Comparison of ENCODE assay signal across 8 cellular contexts in genomic region chr12:53451661-53452158, GRCh38. TPM values are rescaled to one million over a fixed set of nuclear protein-coding genes. Genes with fewer than 3 reads are reported as not detected.
DNase-seq lines count a peak whose midpoint lies in the region; ATAC-seq and TF ChIP-seq lines count a peak whose summit lies in the region.

PCBP2 (plus strand) TSS chr12:53452102; CDS start chr12:53454801, 2,699 bp downstream.

- H3K4me3 ChIP-seq in IMR-90 (ENCODE audit: insufficient read depth, low read depth, low read length) (peak within 1 kb of the TSS; percentile 98), epithelial cell of esophagus (ENCODE audit: low read length) (peak within 1 kb of the TSS; percentile 85)

- H3K9ac ChIP-seq in IMR-90 (ENCODE audit: low read depth, low read length), result peak within 1 kb of the TSS; percentile 96

- peak within 1 kb of the TSS; percentile 98 for H3K14ac ChIP-seq in IMR-90 (replicated peaks; ENCODE audit: low read depth, low read length)

- DNase-seq in DMS114 treated with DMSO at 0.1 percent for 48 hours (lab: John Stamatoyannopoulos, UW; ENCODE audit: unreplicated experiment) (peak; percentile 99), IMR-90 (peak; percentile 100), OCI-M1 (lab: John Stamatoyannopoulos, UW) (peak; percentile 99), activated T-cell treated with anti-CD3 and anti-CD28 coated beads for 4 hours (peak; percentile 91), epithelial cell of esophagus (ENCODE audit: low read depth) (peak; percentile 100), mucosa of gallbladder (ENCODE audit: low spot score) (peak; percentile 98)
- peak; percentile 97 for DNase-seq in stimulated activated CD8-positive, alpha-beta memory T cell treated with anti-CD3 and anti-CD28 coated beads, Interleukin-4, amount 100 ng/mL, for 48 hours

- peak within 1 kb of the TSS; percentile 92 for H3K56ac ChIP-seq in IMR-90 (ENCODE audit: extremely low read depth, insufficient read depth, low read length)

- no peaks in the 10 kb centered on the region for H3K27me3 ChIP-seq in IMR-90 (ENCODE audit: control insufficient read depth, insufficient read depth, low read length)

- ATAC-seq in GM21526 (IDR thresholded peaks at IDR 0.05; ENCODE audit: low FRiP score, unreplicated experiment) (peak; percentile 95), IMR-90 (ENCODE audit: low read depth) (peak; percentile 91)

- no peak within 1 kb of the TSS for H2BK20ac ChIP-seq in IMR-90 (ENCODE audit: low read depth, low read length)

- H3K79me1 ChIP-seq in IMR-90 (ENCODE audit: low read depth in 1 of 2, low read length in 2 of 2), result peaks cover 19 to 38% of the 10 kb centered on the region in 2 experiments

- H4K91ac ChIP-seq in IMR-90 (ENCODE audit: insufficient read depth, low read depth, low read length), result peak within 1 kb of the TSS; percentile 89

- peak within 1 kb of the TSS; percentile 61 to 96; a peak in 3 of 4 replicates for H4K8ac ChIP-seq in IMR-90 (ENCODE audit: low read depth in 2 of 2, low read length in 2 of 2)

- H3K4ac ChIP-seq in IMR-90 (ENCODE audit: low read depth, low read length), result peak within 1 kb of the TSS; percentile 95

- H4K20me1 ChIP-seq in IMR-90 (ENCODE audit: insufficient read depth, low read length), result peaks cover 45% of the 10 kb centered on the region

- 2% methylated on average over 10 of the region's 32 CpGs; no CpG with 5 or more reads in 1 of the 2 experiments for WGBS in IMR-90 (ENCODE audit: extremely low coverage in 2 of 2, insufficient read length in 1 of 2), 2 experiments

- peaks cover 5% of the 10 kb centered on the region for H3K4me1 ChIP-seq in IMR-90 (ENCODE audit: control insufficient read depth, insufficient read depth, low read length)

- in situ Hi-C loops in IMR-90 (cut with MboI; ENCODE audit: low sequenced_read_pairs), result no loop called here

- POLR2A ChIA-PET in IMR-90 (lab: Charles Lee; ENCODE audit: unreplicated experiment), result no interaction called here

- no peaks in the 10 kb centered on the region for H3K9me1 ChIP-seq in IMR-90 (ENCODE audit: insufficient read depth, low read length)

- dilution Hi-C loops in IMR-90 (cut with HindIII; ENCODE audit: low sequenced_read_pairs, unreplicated experiment), result no loop called here

- peak within 1 kb of the TSS; percentile 92 for H3K27ac ChIP-seq in IMR-90 (ENCODE audit: insufficient read depth, low read length)

- H2AK5ac ChIP-seq in IMR-90 (ENCODE audit: low read depth, low read length), result peak within 1 kb of the TSS; percentile 96

- no peak within 1 kb of the TSS for H2BK15ac ChIP-seq in IMR-90 (ENCODE audit: low read depth, low read length)

- no TSS peak for BruUV-seq in IMR-90 (replicated peaks; lab: Mats Ljungman, UMichigan)

- peak; percentile 42 for TF ChIP-seq RAD21 in IMR-90 (IDR thresholded peaks at IDR 0.05; ENCODE audit: low read length)

- H4K5ac ChIP-seq in IMR-90 (ENCODE audit: low read depth, low read length), result peak within 1 kb of the TSS; percentile 95

- peak within 1 kb of the TSS; percentile 98 for H3K4me2 ChIP-seq in IMR-90 (ENCODE audit: low read depth, low read length)

- peak within 1 kb of the TSS; percentile 99 for H2AK9ac ChIP-seq in IMR-90 (replicated peaks; ENCODE audit: low read depth, low read length, poor library complexity)

- H2AFZ ChIP-seq in IMR-90 (replicated peaks; ENCODE audit: low read length, poor library complexity), result peak within 1 kb of the TSS; percentile 94

- TF ChIP-seq CTCF in IMR-90 (conservative IDR thresholded peaks at IDR 0.05; ENCODE audit: low read depth, low read length) (peak; percentile 95), epithelial cell of esophagus (IDR thresholded peaks at IDR 0.05; ENCODE audit: insufficient read depth, low read depth, low read length, missing control alignments) (peak; percentile 88)

- CTCF ChIA-PET in IMR-90 (lab: Yijun Ruan, JAX), result no interaction called here

- peak; percentile 93 for TF ChIP-seq POLR2A in IMR-90 (IDR thresholded peaks at IDR 0.05; ENCODE audit: low read depth, low read length)

- H3K23ac ChIP-seq in IMR-90 (ENCODE audit: low read depth, low read length), result peak within 1 kb of the TSS; percentile 87

- H2BK120ac ChIP-seq in IMR-90 (ENCODE audit: low read depth, low read length), result no peak within 1 kb of the TSS

- peaks cover 24% of the 10 kb centered on the region for H3K36me3 ChIP-seq in IMR-90 (ENCODE audit: control insufficient read depth, insufficient read depth, low read length)

- H3K9me3 ChIP-seq in IMR-90 (ENCODE audit: control insufficient read depth, insufficient read depth, low read length), result no peaks in the 10 kb centered on the region

- H3K18ac ChIP-seq in IMR-90 (ENCODE audit: low read depth, low read length), result peak within 1 kb of the TSS; percentile 93

- H2BK5ac ChIP-seq in IMR-90 (ENCODE audit: low read depth, low read length, poor library complexity, severe bottlenecking), result peak within 1 kb of the TSS; percentile 97

- intact Hi-C loops in IMR-90 (cut with micrococcal nuclease), result loop anchor here (2.0 to 5.0 kb wide), 2 partner anchors 51 to 71 kb away; partner anchors contain the start of genes SP1 and TARBP2

TF ChIP-seq in IMR-90, 13 proteins besides CTCF, POLR2A, EP300 and RAD21:
- TF ChIP-seq BHLHE40 (IDR thresholded peaks at IDR 0.05; ENCODE audit: low read depth, low read length) (peak; percentile 10; the same call in 1 of the 2 replicates), USF2 (IDR thresholded peaks at IDR 0.05; ENCODE audit: low read depth, low read length) (0 out of 2 replicates have a peak, but pooled peaks have one; percentile 8), RFX5 (IDR thresholded peaks at IDR 0.05; ENCODE audit: low read depth, low read length) (peak; percentile 43; the same call in 1 of the 2 replicates), CHD1 (IDR thresholded peaks at IDR 0.05; ENCODE audit: low read depth, low read length) (no peak), RCOR1 (IDR thresholded peaks at IDR 0.05; ENCODE audit: insufficient replicate concordance, low read length) (peak; percentile 48), CEBPB (IDR thresholded peaks at IDR 0.05; ENCODE audit: low read depth, low read length) (peak; percentile 95), SMC3 (IDR thresholded peaks at IDR 0.05; ENCODE audit: low read depth, low read length) (peak; percentile 31; the same call in 1 of the 2 replicates), NFE2L2 (IDR thresholded peaks at IDR 0.05; ENCODE audit: low read depth, low read length) (peak; percentile 16; the same call in 1 of the 2 replicates), MAZ (IDR thresholded peaks at IDR 0.05; ENCODE audit: borderline replicate concordance, low read depth, low read length) (peak; percentile 97), ELK1 (IDR thresholded peaks at IDR 0.05; ENCODE audit: borderline replicate concordance, low read depth, low read length) (no peak), MAFK (IDR thresholded peaks at IDR 0.05; ENCODE audit: low read depth, low read length) (0 out of 2 replicates have a peak, but pooled peaks have one; percentile 29), MXI1 (IDR thresholded peaks at IDR 0.05; ENCODE audit: borderline replicate concordance, low read depth, low read length) (peak; percentile 67; the same call in 1 of the 2 replicates), FOS (IDR thresholded peaks at IDR 0.05; ENCODE audit: low read depth, low read length) (no peak)

RNA-seq across cellular contexts. Expression of gene PCBP2, which starts in this region (rescaled TPM):
- total RNA-seq in IMR-90 (2012; rRNA removed) (190 and 198 TPM in 2 replicates), mucosa of gallbladder (713 TPM)
- 409 and 586 TPM in 2 replicates for polyA plus RNA-seq in IMR-90 (2012; rRNA removed)
- 248 and 496 TPM in 2 replicates for polyA plus RNA-seq in IMR-90 (2012; cell fraction: cytosol; rRNA removed)
- 390 and 761 TPM in 2 replicates for polyA plus RNA-seq in IMR-90 (2012; cell fraction: nucleus; rRNA removed; ENCODE audit: low replicate concordance)

Comparison
In these comparisons a context has a peak if more than half of its experiments do, and no peak if none do; other contexts are left out.
1. Peak in every context shown above with its lines: DNase-seq, ATAC-seq, H3K4me3 ChIP-seq and H3K27ac ChIP-seq.